In the genomic region with DNA sequence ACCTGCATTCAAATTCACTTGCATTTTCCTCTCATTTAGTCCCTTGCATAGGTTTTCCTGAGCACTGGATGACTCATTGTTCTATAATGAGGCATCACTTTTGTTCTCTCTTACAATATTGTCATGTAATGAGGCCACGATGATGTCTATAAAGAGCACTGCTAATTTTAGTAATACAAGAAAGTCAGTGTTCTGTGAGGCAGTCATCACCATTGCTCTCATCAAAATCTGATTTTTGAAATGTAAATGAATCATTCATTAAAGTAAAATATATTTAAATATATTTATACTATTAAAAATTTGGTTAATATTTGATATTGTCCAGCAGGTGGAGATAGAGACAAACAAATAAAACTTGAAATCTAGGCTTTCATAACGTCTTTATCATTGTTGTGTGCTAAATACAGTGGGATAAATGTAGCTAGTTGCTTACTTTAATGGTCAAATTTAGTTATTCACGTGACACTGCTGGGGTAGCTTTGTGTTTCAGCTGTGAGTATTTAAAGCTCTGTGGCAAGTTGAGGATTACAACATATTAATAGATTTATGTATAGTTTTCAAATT, we compare ENCODE assay signal across 9 cellular contexts. TPM values are rescaled to one million over a fixed set of nuclear protein-coding genes. Genes with fewer than 3 reads are reported as not detected.
DNase-seq lines count a peak whose midpoint lies in the region; ATAC-seq and TF ChIP-seq lines count a peak whose summit lies in the region.
"Had no signal": no experiment of that assay in that cellular context is flagged by ENCODE, and none has a peak within 500 bp of the region (broad histone marks: within the 10 kb centered on the region; RNA-seq: fewer than 3 reads in every experiment).

No MANE protein-coding gene starts in this region.

- no peak overlapping the region for H3K4me3 ChIP-seq in mucosa of descending colon
- H3K4me3 ChIP-seq: upper lobe of left lung had no signal

- no peaks in the 10 kb centered on the region for H3K27me3 ChIP-seq in CD4-positive, alpha-beta T cell (ENCODE audit: control insufficient read depth, insufficient read depth, low read length)
- H3K27me3 ChIP-seq: upper lobe of left lung had no signal

- no peaks in the 10 kb centered on the region for H3K4me1 Mint-ChIP-seq in CD4-positive, alpha-beta T cell (ENCODE audit: low read depth)
- no peaks in the 10 kb centered on the region for H3K4me1 Mint-ChIP-seq in effector memory CD8-positive, alpha-beta T cell (ENCODE audit: low read depth in 2 of 2)
- no peaks in the 10 kb centered on the region for H3K4me1 Mint-ChIP-seq in naive B cell

- no peak for DNase-seq in CD4-positive, alpha-beta T cell
- DNase-seq in NCI-H226 (peak; percentile 34), naive B cell (peak; percentile 20), mucosa of descending colon (no peak)
- no peak for DNase-seq in effector memory CD8-positive, alpha-beta T cell
- DNase-seq in stimulated activated CD4-positive, alpha-beta T cell treated with anti-CD3 and anti-CD28 coated beads, Interleukin-2, amount 100 ng/mL, for 48 hours, result no peak
- DNase-seq: upper lobe of left lung had no signal

- no peak overlapping the region for H3K4me3 Mint-ChIP-seq in CD4-positive, alpha-beta T cell
- no peak overlapping the region for H3K4me3 Mint-ChIP-seq in effector memory CD8-positive, alpha-beta T cell
- no peak overlapping the region for H3K4me3 Mint-ChIP-seq in naive B cell

- H3K4me1 ChIP-seq in mucosa of descending colon (ENCODE audit: low read depth), result no peaks in the 10 kb centered on the region

- no peaks in the 10 kb centered on the region for H3K9me3 ChIP-seq in CD4-positive, alpha-beta T cell (ENCODE audit: control insufficient read depth, low read length)
- no peaks in the 10 kb centered on the region for H3K9me3 ChIP-seq in mucosa of descending colon
- H3K9me3 ChIP-seq: upper lobe of left lung had no signal

- H3K27ac Mint-ChIP-seq in CD4-positive, alpha-beta T cell, result no peak overlapping the region
- no peak overlapping the region for H3K27ac Mint-ChIP-seq in effector memory CD8-positive, alpha-beta T cell
- no peak overlapping the region for H3K27ac Mint-ChIP-seq in naive B cell

- H3K27ac ChIP-seq in CD4-positive, alpha-beta T cell (ENCODE audit: low read depth, low read length), result no peak overlapping the region
- H3K27ac ChIP-seq: upper lobe of left lung had no signal

- peaks cover 38% of the 10 kb centered on the region for H3K36me3 Mint-ChIP-seq in CD4-positive, alpha-beta T cell (ENCODE audit: low read depth)
- H3K36me3 Mint-ChIP-seq in effector memory CD8-positive, alpha-beta T cell (ENCODE audit: insufficient read depth), result no peaks in the 10 kb centered on the region
- H3K36me3 Mint-ChIP-seq in naive B cell, result no peaks in the 10 kb centered on the region

- CTCF ChIA-PET in CD4-positive, alpha-beta T cell (lab: Charles Lee), result interaction anchor here (0.7 to 1.9 kb wide), 10 partner anchors 14 to 103 kb away, joined by 3 to 12 read pairs (median 4); no protein-coding TSS in a partner anchor

- peak; percentile 37 for ATAC-seq in CD4-positive, alpha-beta T cell (ENCODE audit: poor library complexity)
- ATAC-seq in GM21515 (IDR thresholded peaks at IDR 0.05; ENCODE audit: unreplicated experiment), result peak; percentile 48
- ATAC-seq in effector memory CD8-positive, alpha-beta T cell (replicated peaks), result peak; percentile 50
- ATAC-seq in naive B cell (ENCODE audit: low read depth in 2 of 2), result peak in 1 of 2 donors; percentile 30
- ATAC-seq in mucosa of descending colon, result no peak
- ATAC-seq in HG02973 (IDR thresholded peaks at IDR 0.05; ENCODE audit: unreplicated experiment), result no peak

- no peaks in the 10 kb centered on the region for H3K9me3 Mint-ChIP-seq in CD4-positive, alpha-beta T cell
- H3K9me3 Mint-ChIP-seq in effector memory CD8-positive, alpha-beta T cell, result no peaks in the 10 kb centered on the region
- no peaks in the 10 kb centered on the region for H3K9me3 Mint-ChIP-seq in naive B cell

- intact Hi-C loops in CD4-positive, alpha-beta T cell (cut with DNase I, micrococcal nuclease), result loop anchor here (1.0 to 10.0 kb wide), 5 partner anchors 99 to 999 kb away; no protein-coding TSS in a partner anchor
- intact Hi-C loops in mucosa of descending colon (cut with DNase I, micrococcal nuclease), result loop anchor here (5.0 to 10.0 kb wide), 3 partner anchors 94 to 176 kb away; no protein-coding TSS in a partner anchor

- TF ChIP-seq CTCF in CD4-positive, alpha-beta T cell (IDR thresholded peaks at IDR 0.05), result peak; percentile 81
- TF ChIP-seq CTCF in mucosa of descending colon (IDR thresholded peaks at IDR 0.05), result no peak

- POLR2A ChIA-PET in CD4-positive, alpha-beta T cell (lab: Charles Lee), result interaction anchor here (1.3 to 2.3 kb wide), 3 partner anchors 15 to 176 kb away, joined by 3 to 17 read pairs (median 8); a partner anchor contains a TSS

- no peaks in the 10 kb centered on the region for H3K27me3 Mint-ChIP-seq in CD4-positive, alpha-beta T cell
- H3K27me3 Mint-ChIP-seq in effector memory CD8-positive, alpha-beta T cell, result no peaks in the 10 kb centered on the region
- H3K27me3 Mint-ChIP-seq in naive B cell, result no peaks in the 10 kb centered on the region

- no peaks in the 10 kb centered on the region for H3K36me3 ChIP-seq in mucosa of descending colon (ENCODE audit: low read depth)

RNA-seq across cellular contexts. Expression of a gene that starts 15.4 kb away (rescaled TPM):
- 100 to 1,000 TPM; 228 to 232 TPM for total RNA-seq in CD4-positive, alpha-beta T cell
- polyA plus RNA-seq in naive B cell (ENCODE audit: low read depth in 6 of 6), result 100 to 1,000 TPM; 105 to 195 (median 130) TPM
- 100 to 1,000 TPM in 1 of 3 donors, 10 to 100 TPM in 2; 42.0 to 113 (median 54.4) TPM for total RNA-seq in mucosa of descending colon

RNA-seq across cellular contexts. Expression of a gene that starts 52.0 kb away (rescaled TPM):
- 1 to 10 TPM; 2.5 to 3.9 TPM for total RNA-seq in CD4-positive, alpha-beta T cell
- 1 to 10 TPM; 2.0 to 7.4 (median 4.5) TPM for polyA plus RNA-seq in naive B cell (ENCODE audit: low read depth in 6 of 6)
- total RNA-seq in mucosa of descending colon, result 10 to 100 TPM in 2 of 3 donors, 1 to 10 TPM in 1; 3.8 to 22.6 (median 12.4) TPM

Comparison
In these comparisons a context has a peak if more than half of its experiments do, and no peak if none do; other contexts are left out.
1. ATAC-seq: peak in CD4-positive, alpha-beta T cell (single experiment), GM21515 (single experiment) and effector memory CD8-positive, alpha-beta T cell (single experiment); none in mucosa of descending colon (single experiment) and HG02973 (single experiment).
2. DNase-seq: peak in NCI-H226 (single experiment) and naive B cell (single experiment); none in CD4-positive, alpha-beta T cell (0 of 10), effector memory CD8-positive, alpha-beta T cell (0 of 3), mucosa of descending colon (0 of 3) and stimulated activated CD4-positive, alpha-beta T cell treated with anti-CD3 and anti-CD28 coated beads, Interleukin-2, amount 100 ng/mL, for 48 hours (0 of 2).